In genomic region chr1:116569776-116570357, GRCh38 we compare ENCODE assay signal across 1 cellular context.
TF ChIP-seq lines count a peak whose summit lies in the region.

No MANE protein-coding gene starts in this region.

TF ChIP-seq in K562, 482 proteins besides CTCF, POLR2A, EP300 and RAD21 (continued from another document and continues in another):
- TF ChIP-seq NFE2L1 (tag; IDR thresholded peaks at IDR 0.05; ENCODE audit: borderline replicate concordance, low read depth) (no peak), ZNF592 (IDR thresholded peaks at IDR 0.05) (no peak; the same call in none of the 2 replicates), RBFOX2 (IDR thresholded peaks at IDR 0.05; ENCODE audit: low read depth, low read length) (no peak), ILK (tag; IDR thresholded peaks at IDR 0.05; ENCODE audit: borderline replicate concordance, low read depth) (no peak), ZNF347 (CRISPR knock-in tag; IDR thresholded peaks at IDR 0.05; ENCODE audit: low read depth) (no peak), KAT7 (CRISPR knock-in tag; IDR thresholded peaks at IDR 0.05; ENCODE audit: borderline replicate concordance) (no peak), CTCFL (IDR thresholded peaks at IDR 0.05; ENCODE audit: borderline replicate concordance, insufficient read depth, low read depth, low read length, poor library complexity, severe bottlenecking) (no peak), SETDB1 (IDR thresholded peaks at IDR 0.05; ENCODE audit: low read length) (no peak), ARID2 (IDR thresholded peaks at IDR 0.05) (no peak), USF2 (CRISPR knock-in tag; IDR thresholded peaks at IDR 0.05) (no peak), ZBTB9 (CRISPR knock-in tag; IDR thresholded peaks at IDR 0.05) (no peak), ZNF512 (tag; IDR thresholded peaks at IDR 0.05) (no peak), TEAD1 (CRISPR knock-in tag; IDR thresholded peaks at IDR 0.05) (no peak), JUN (IDR thresholded peaks at IDR 0.05; ENCODE audit: borderline replicate concordance, low read depth, low read length) (no peak), JUN (CRISPR knock-in tag; IDR thresholded peaks at IDR 0.05; ENCODE audit: borderline replicate concordance) (no peak), HNRNPK (IDR thresholded peaks at IDR 0.05; ENCODE audit: low read depth, low read length, poor library complexity, severe bottlenecking) (no peak), TAL1 (IDR thresholded peaks at IDR 0.05) (no peak), FOXP4 (CRISPR knock-in tag; IDR thresholded peaks at IDR 0.05; ENCODE audit: borderline replicate concordance) (no peak), SNAPC5 (CRISPR knock-in tag; IDR thresholded peaks at IDR 0.05) (no peak), KAT2B (IDR thresholded peaks at IDR 0.05; ENCODE audit: low read depth, low read length) (no peak), DMBX1 (CRISPR knock-in tag; IDR thresholded peaks at IDR 0.05; ENCODE audit: borderline replicate concordance) (no peak), TCF7 (IDR thresholded peaks at IDR 0.05; ENCODE audit: borderline replicate concordance) (no peak; the same call in 1 of the 2 replicates), XRCC4 (IDR thresholded peaks at IDR 0.05; ENCODE audit: extremely low read depth, insufficient read depth, insufficient read length) (no peak), BRF2 (IDR thresholded peaks at IDR 0.05; ENCODE audit: borderline replicate concordance, insufficient read depth, insufficient read length) (no peak), ZNF121 (CRISPR knock-in tag; conservative IDR thresholded peaks at IDR 0.05) (no peak), MED1 (CRISPR knock-in tag; IDR thresholded peaks at IDR 0.05; ENCODE audit: borderline replicate concordance) (no peak), ZBED1 (IDR thresholded peaks at IDR 0.05) (no peak), PRDM10 (IDR thresholded peaks at IDR 0.05; ENCODE audit: partially characterized antibody) (no peak), ZC3H4 (CRISPR knock-in tag; IDR thresholded peaks at IDR 0.05; ENCODE audit: borderline replicate concordance) (no peak; the same call in 1 of the 2 replicates), ZNF511 (CRISPR knock-in tag; IDR thresholded peaks at IDR 0.05) (no peak), ZFPM2 (CRISPR knock-in tag; IDR thresholded peaks at IDR 0.05) (no peak), PML (IDR thresholded peaks at IDR 0.05; ENCODE audit: low read length) (no peak), ZNF830 (CRISPR knock-in tag; IDR thresholded peaks at IDR 0.05) (no peak), CCAR2 (IDR thresholded peaks at IDR 0.05; ENCODE audit: low read depth, low read length) (no peak), SIN3B (IDR thresholded peaks at IDR 0.05; ENCODE audit: low read depth) (no peak), RBM14 (IDR thresholded peaks at IDR 0.05; ENCODE audit: borderline replicate concordance, insufficient read depth, low read depth, low read length) (no peak), SMARCA5 (IDR thresholded peaks at IDR 0.05) (no peak)
